ENCODE assay signal across 12 cellular contexts in the genomic region with DNA sequence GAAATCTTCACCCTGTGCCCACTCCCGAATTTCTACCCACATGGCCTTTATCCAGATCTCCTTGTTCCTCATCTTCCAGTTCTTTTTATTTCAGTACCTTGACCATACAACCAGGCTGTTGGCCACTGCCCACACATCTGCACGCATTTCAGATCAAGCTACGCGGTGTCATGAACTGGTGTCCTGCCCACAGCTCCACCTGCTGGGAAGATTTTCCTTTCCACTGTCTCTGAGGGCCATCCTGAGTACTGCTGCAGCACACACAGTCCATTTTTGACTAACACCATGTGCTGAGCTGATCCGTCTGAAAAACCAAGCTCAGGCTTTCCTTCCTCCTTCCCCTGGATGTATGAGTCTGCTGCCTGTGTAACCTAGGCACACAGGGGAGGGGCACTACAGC.
A peak's percentile ranks its signal among the peaks of the same experiment; 100 is the strongest.
DNase-seq lines count a peak whose midpoint lies in the region; ATAC-seq and TF ChIP-seq lines count a peak whose summit lies in the region.
"Had no signal": no experiment of that assay in that cellular context is flagged by ENCODE, and none has a peak within 500 bp of the region (broad histone marks: within the 10 kb centered on the region; RNA-seq: fewer than 3 reads in every experiment).

No MANE protein-coding gene starts in this region.

- H4K20me1 ChIP-seq in HCT116 (ENCODE audit: insufficient read depth), result no peaks in the 10 kb centered on the region

- DNase-seq in COLO668 (lab: John Stamatoyannopoulos, UW; ENCODE audit: unreplicated experiment), result peak; percentile 31
- DNase-seq in HCT116 (ENCODE audit: low read depth, low spot score), result no peak
- DNase-seq in cardiac fibroblast (ENCODE audit: low read depth in 2 of 2), result peak in 1 of 2 donors; percentile 39
- DNase-seq in mesendoderm, result peak; percentile 44
- no peak for DNase-seq in kidney glomerular epithelial cell (lab: John Stamatoyannopoulos, UW)
- DNase-seq in cerebellar cortex (ENCODE audit: low spot score), result no peak
- DNase-seq: activated B cell treated with CpG ODN at 0.5 μM for 24 hours, MG63, NCI-H345 had no signal

- H3K4me2 ChIP-seq in HCT116 (ENCODE audit: low read length) (no peak overlapping the region), mesendoderm (ENCODE audit: low read length) (no peak overlapping the region)

- no peak overlapping the region for H3K23ac ChIP-seq in mesendoderm (ENCODE audit: low read length)

- no peaks in the 10 kb centered on the region for H3K9me2 ChIP-seq in HCT116 (ENCODE audit: insufficient read depth)

- H3K79me1 ChIP-seq in mesendoderm (ENCODE audit: low read length), result no peaks in the 10 kb centered on the region

- H4K5ac ChIP-seq in mesendoderm (ENCODE audit: low read length), result no peak overlapping the region

- intact Hi-C loops in HCT116 (cut with micrococcal nuclease), result no loop called here

- POLR2A ChIA-PET in HCT116 (lab: Charles Lee), result no interaction called here

- no peak for TF ChIP-seq POLR2A in HCT116 (IDR thresholded peaks at IDR 0.05; ENCODE audit: borderline replicate concordance, extremely low read depth, insufficient read depth, insufficient read length)

- no peak overlapping the region for H2BK5ac ChIP-seq in mesendoderm (ENCODE audit: low read length)

- peak in 2 of 3 experiments; percentile 33 to 40; a peak in 3 of 6 replicates for TF ChIP-seq CTCF in HCT116 (IDR thresholded peaks at IDR 0.05 in 2 of 3, conservative IDR thresholded peaks at IDR 0.05 in 1 of 3; ENCODE audit: borderline replicate concordance in 1 of 3, insufficient read depth in 1 of 3, low read depth in 2 of 3, low read length in 2 of 3)
- TF ChIP-seq CTCF in cardiac fibroblast (IDR thresholded peaks at IDR 0.05; ENCODE audit: low read depth, low read length), result peak; percentile 19

- no peak overlapping the region for H3K9ac ChIP-seq in HCT116 (ENCODE audit: low read length)
- H3K9ac ChIP-seq in mesendoderm (ENCODE audit: low read length), result no peak overlapping the region

- RAD21 ChIA-PET in HCT116 (lab: Charles Lee; ENCODE audit: low non-redundant PET in 1 of 2, low total read pairs in 2 of 2, uncharacterized antibody in 2 of 2, unreplicated experiment in 2 of 2), result no interaction called here

- H4K8ac ChIP-seq in mesendoderm (ENCODE audit: low read depth, low read length), result no peak overlapping the region

- H3K9me3 ChIP-seq in HCT116 (ENCODE audit: control insufficient read depth in 1 of 2, insufficient read depth in 1 of 2, low read depth in 1 of 2, low read length in 2 of 2), result peaks cover 4 to 6% of the 10 kb centered on the region in 2 experiments; a peak in 1 of 4 replicates

- no peak overlapping the region for H2AK5ac ChIP-seq in mesendoderm (ENCODE audit: low read length)

- H3K27me3 ChIP-seq in HCT116 (ENCODE audit: insufficient read depth, low read length), result no peaks in the 10 kb centered on the region
- no peaks in the 10 kb centered on the region for H3K27me3 ChIP-seq in mesendoderm (ENCODE audit: insufficient read depth, low read length, poor library complexity)
- H3K27me3 ChIP-seq: MG63, SJCRH30 had no signal

- no CpG with 5 or more reads among the region's 5 CpGs for WGBS in mesendoderm (ENCODE audit: extremely low coverage, insufficient coverage, low lambda C conversion rate)

- CTCF ChIA-PET in HCT116 (lab: Charles Lee), result interaction anchor here (0.9 to 1.5 kb wide), 4 partner anchors 9 to 444 kb away, joined by 3 to 10 read pairs (median 3); no protein-coding TSS in a partner anchor

- BruUV-seq in HCT116 (replicated peaks; lab: Mats Ljungman, UMichigan), result no TSS peak

- H3K4me3 ChIP-seq in HCT116 (replicated peaks in 1 of 2; ENCODE audit: low read depth in 1 of 2, low read length in 2 of 2) (no peak overlapping the region), cardiac fibroblast (replicated peaks in 1 of 2; ENCODE audit: low read depth in 2 of 2, low read length in 2 of 2) (no peak overlapping the region), mesendoderm (ENCODE audit: low read length) (no peak overlapping the region)
- H3K4me3 ChIP-seq: MG63, SJCRH30 had no signal

- H3K36me3 ChIP-seq in HCT116 (ENCODE audit: control insufficient read depth in 1 of 2, insufficient read depth in 2 of 2, low read length in 2 of 2) (no peaks in the 10 kb centered on the region), mesendoderm (ENCODE audit: control insufficient read depth, insufficient read depth, low read length) (no peaks in the 10 kb centered on the region)

- ATAC-seq in HCT116, result peak; percentile 85
- ATAC-seq in GM18520 (IDR thresholded peaks at IDR 0.05; ENCODE audit: unreplicated experiment), result no peak
- no peak for ATAC-seq in GM19328 (IDR thresholded peaks at IDR 0.05; ENCODE audit: unreplicated experiment)

- no peaks in the 10 kb centered on the region for H3K4me1 ChIP-seq in HCT116 (ENCODE audit: control insufficient read depth in 1 of 2, insufficient read depth in 2 of 2, low read length in 2 of 2)
- H3K4me1 ChIP-seq in mesendoderm (ENCODE audit: control insufficient read depth, low read depth, low read length), result no peaks in the 10 kb centered on the region
- H3K4me1 ChIP-seq: SJCRH30 had no signal

- H2BK120ac ChIP-seq in mesendoderm (ENCODE audit: low read depth, low read length), result no peak overlapping the region

- no peak overlapping the region for H3K56ac ChIP-seq in mesendoderm (ENCODE audit: low read length)

- no peak overlapping the region for H2AFZ ChIP-seq in HCT116 (ENCODE audit: low read depth, low read length, poor library complexity, severe bottlenecking)

- no peak overlapping the region for H2BK15ac ChIP-seq in mesendoderm (replicated peaks; ENCODE audit: low read depth)

- no peak for TF ChIP-seq RAD21 in HCT116 (IDR thresholded peaks at IDR 0.05; ENCODE audit: low read depth)

- no peak overlapping the region for H3K18ac ChIP-seq in mesendoderm (ENCODE audit: low read length)

- no peaks in the 10 kb centered on the region for H3K79me2 ChIP-seq in HCT116 (ENCODE audit: insufficient read depth, low read length)
- H3K79me2 ChIP-seq in mesendoderm (ENCODE audit: control insufficient read depth, insufficient read depth, low read length), result no peaks in the 10 kb centered on the region

- H3K27ac ChIP-seq in HCT116 (ENCODE audit: low read depth, low read length) (no peak overlapping the region), mesendoderm (ENCODE audit: low read depth, low read length) (no peak overlapping the region)
- H3K27ac ChIP-seq: SJCRH30 had no signal

- H3K4ac ChIP-seq in mesendoderm (ENCODE audit: low read depth, low read length), result no peak overlapping the region

TF ChIP-seq in HCT116, 20 proteins besides CTCF, POLR2A, EP300 and RAD21:
- TF ChIP-seq EZH2phosphoT487 (IDR thresholded peaks at IDR 0.05; ENCODE audit: borderline replicate concordance) (no peak), EZH2 (IDR thresholded peaks at IDR 0.05) (no peak), YY1 (IDR thresholded peaks at IDR 0.05; ENCODE audit: extremely low read depth, insufficient replicate concordance, low read depth, low read length) (no peak), JUND (IDR thresholded peaks at IDR 0.05) (no peak), EGR1 (IDR thresholded peaks at IDR 0.05; ENCODE audit: low read depth) (no peak)
TF ChIP-seq in HCT116: peak in this region for 0.

Comparison
In these comparisons a context has a peak if more than half of its experiments do, and no peak if none do; other contexts are left out.
1. DNase-seq: peak in COLO668 (single experiment) and mesendoderm (single experiment); none in HCT116 (single experiment), kidney glomerular epithelial cell (single experiment) and cerebellar cortex (single experiment).